ENCODE assay signal across 14 cellular contexts in genomic region chr1:112882271-112882744, GRCh38.
DNase-seq lines count a peak whose midpoint lies in the region; ATAC-seq and TF ChIP-seq lines count a peak whose summit lies in the region.
"Had no signal": no experiment of that assay in that cellular context is flagged by ENCODE, and none has a peak within 500 bp of the region (broad histone marks: within the 10 kb centered on the region; RNA-seq: fewer than 3 reads in every experiment).

No MANE protein-coding gene starts in this region.

- WGBS in stomach, 5 donors: 36 to 60% (median 50%) methylated on average over 4 of the region's 4 CpGs

- H3K9me3 ChIP-seq in left lung (no peaks in the 10 kb centered on the region), stomach (no peaks in the 10 kb centered on the region)

- H3K27me3 ChIP-seq in left lung (peaks cover 0 to 11% of the 10 kb centered on the region in 2 donors), stomach (no peaks in the 10 kb centered on the region)

- no peak for TF ChIP-seq EP300 in stomach (IDR thresholded peaks at IDR 0.05)

- intact Hi-C loops in left lung (cut with DNase I): no loop called here
- intact Hi-C loops in stomach (cut with DNase I; ENCODE audit: low total_unique reads): loop anchor here (5.0 to 10.0 kb wide), 2 partner anchors 72 to 160 kb away; partner anchors contain the start of gene SLC16A1

- no peak overlapping the region for H3K4me3 ChIP-seq in left lung
- H3K4me3 ChIP-seq in stomach: no peak overlapping the region

- H3K27ac ChIP-seq in angular gyrus (ENCODE audit: low read depth, low read length) (peak overlapping the region; percentile 79), left lung (no peak overlapping the region), stomach (peak overlapping the region; percentile 61 to 79 (median 69))

- TF ChIP-seq POLR2A in stomach (IDR thresholded peaks at IDR 0.05): no peak

- peaks cover 0 to 6% of the 10 kb centered on the region in 2 donors for H3K4me1 ChIP-seq in left lung
- H3K4me1 ChIP-seq in stomach: peaks cover 8 to 18% (median 11%) of the 10 kb centered on the region in 4 donors

- DNase-seq in LHCN-M2 (ENCODE audit: low read depth) (peak; percentile 59), left lung (no peak), stomach (no peak), DMS53 treated with DMSO at 0.1 percent for 48 hours (lab: John Stamatoyannopoulos, UW; ENCODE audit: unreplicated experiment) (no peak), NCI-H187 (lab: John Stamatoyannopoulos, UW) (no peak)
- DNase-seq: activated B cell treated with CpG ODN at 0.5 μM for 24 hours; activated effector memory CD4-positive, alpha-beta T cell treated with Interleukin-2 at 50 U/mL for 16 hours; foreskin melanocyte; NCI-H1105; stimulated activated CD4-positive, alpha-beta T cell treated with anti-CD3 and anti-CD28 coated beads, Interleukin-15, amount 100 ng/mL, for 24 hours; stimulated activated naive CD4-positive, alpha-beta T cell had no signal

- H3K36me3 ChIP-seq in left lung (no peaks in the 10 kb centered on the region), stomach (no peaks in the 10 kb centered on the region)

- no peak for TF ChIP-seq CTCF in left lung (IDR thresholded peaks at IDR 0.05)
- no peak for TF ChIP-seq CTCF in stomach (IDR thresholded peaks at IDR 0.05)

- ATAC-seq in left lung (peak; percentile 53), GM18498 (IDR thresholded peaks at IDR 0.05; ENCODE audit: unreplicated experiment) (no peak), HG03108 (IDR thresholded peaks at IDR 0.05; ENCODE audit: unreplicated experiment) (no peak)

Comparison
In these comparisons a context has a peak if more than half of its experiments do, and no peak if none do; other contexts are left out.
1. H3K27ac ChIP-seq: peak in angular gyrus (single experiment) and stomach (5 of 5); none in left lung (0 of 2).